Comparison of ENCODE assay signal across 1 cellular context in the genomic region with DNA sequence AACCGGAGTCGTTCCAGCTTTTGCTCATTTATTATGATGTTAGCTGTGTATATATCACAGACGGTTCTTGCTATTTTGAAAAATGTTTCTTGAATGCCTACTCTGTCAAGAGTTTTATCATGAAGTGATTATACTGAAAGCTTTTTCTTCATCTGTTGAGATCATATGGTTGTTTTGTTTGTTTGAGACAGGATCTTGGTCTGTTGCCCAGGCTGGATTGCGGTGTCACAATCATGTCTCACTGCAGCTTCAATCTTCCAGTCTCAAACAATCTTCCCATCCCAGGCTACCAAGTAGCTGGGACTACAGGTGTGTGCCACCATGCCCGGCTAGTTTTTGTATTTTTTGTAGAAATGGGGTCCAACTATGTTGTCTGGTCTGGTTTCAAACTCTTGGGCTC.
TF ChIP-seq lines count a peak whose summit lies in the region.

No MANE protein-coding gene starts in this region.

TF ChIP-seq in GM23338, 12 proteins besides CTCF, POLR2A, EP300 and RAD21 (continued from another document):
- TF ChIP-seq, protein P1, sequence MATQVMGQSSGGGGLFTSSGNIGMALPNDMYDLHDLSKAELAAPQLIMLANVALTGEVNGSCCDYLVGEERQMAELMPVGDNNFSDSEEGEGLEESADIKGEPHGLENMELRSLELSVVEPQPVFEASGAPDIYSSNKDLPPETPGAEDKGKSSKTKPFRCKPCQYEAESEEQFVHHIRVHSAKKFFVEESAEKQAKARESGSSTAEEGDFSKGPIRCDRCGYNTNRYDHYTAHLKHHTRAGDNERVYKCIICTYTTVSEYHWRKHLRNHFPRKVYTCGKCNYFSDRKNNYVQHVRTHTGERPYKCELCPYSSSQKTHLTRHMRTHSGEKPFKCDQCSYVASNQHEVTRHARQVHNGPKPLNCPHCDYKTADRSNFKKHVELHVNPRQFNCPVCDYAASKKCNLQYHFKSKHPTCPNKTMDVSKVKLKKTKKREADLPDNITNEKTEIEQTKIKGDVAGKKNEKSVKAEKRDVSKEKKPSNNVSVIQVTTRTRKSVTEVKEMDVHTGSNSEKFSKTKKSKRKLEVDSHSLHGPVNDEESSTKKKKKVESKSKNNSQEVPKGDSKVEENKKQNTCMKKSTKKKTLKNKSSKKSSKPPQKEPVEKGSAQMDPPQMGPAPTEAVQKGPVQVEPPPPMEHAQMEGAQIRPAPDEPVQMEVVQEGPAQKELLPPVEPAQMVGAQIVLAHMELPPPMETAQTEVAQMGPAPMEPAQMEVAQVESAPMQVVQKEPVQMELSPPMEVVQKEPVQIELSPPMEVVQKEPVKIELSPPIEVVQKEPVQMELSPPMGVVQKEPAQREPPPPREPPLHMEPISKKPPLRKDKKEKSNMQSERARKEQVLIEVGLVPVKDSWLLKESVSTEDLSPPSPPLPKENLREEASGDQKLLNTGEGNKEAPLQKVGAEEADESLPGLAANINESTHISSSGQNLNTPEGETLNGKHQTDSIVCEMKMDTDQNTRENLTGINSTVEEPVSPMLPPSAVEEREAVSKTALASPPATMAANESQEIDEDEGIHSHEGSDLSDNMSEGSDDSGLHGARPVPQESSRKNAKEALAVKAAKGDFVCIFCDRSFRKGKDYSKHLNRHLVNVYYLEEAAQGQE (IDR thresholded peaks at IDR 0.05; ENCODE audit: unreplicated experiment), result no peak
- TF ChIP-seq ZNF331 (CRISPR knock-in tag; IDR thresholded peaks at IDR 0.05; ENCODE audit: low read depth) (no peak), EZH2phosphoT487 (IDR thresholded peaks at IDR 0.05; ENCODE audit: unreplicated experiment) (no peak), ZNF114 (CRISPR knock-in tag; IDR thresholded peaks at IDR 0.05) (no peak), NANOG (IDR thresholded peaks at IDR 0.05; ENCODE audit: borderline replicate concordance) (no peak)
